In genomic region chr19:50949792-50950320, GRCh38 we compare ENCODE assay signal across 36 cellular contexts. TPM values are rescaled to one million over a fixed set of nuclear protein-coding genes. Genes with fewer than 3 reads are reported as not detected.
"Had no signal": no experiment of that assay in that cellular context is flagged by ENCODE, and none has a peak within 500 bp of the region (broad histone marks: within the 10 kb centered on the region; RNA-seq: fewer than 3 reads in every experiment).

No MANE protein-coding gene starts in this region.

- H3K36me3 ChIP-seq: Peyer's patch, SJSA1 had no signal

- H3K9me3 Mint-ChIP-seq: activated CD4-positive, alpha-beta memory T cell treated with anti-CD3 and anti-CD28 coated beads for 36 hours; activated CD4-positive, alpha-beta T cell treated with anti-CD3 and anti-CD28 coated beads, Interleukin-2, amount 10 ng/mL, durations not matched to agents 7 days and 5 days; activated naive CD4-positive, alpha-beta T cell treated with anti-CD3 and anti-CD28 coated beads, Interleukin-2, amount 10 ng/mL, durations not matched to agents 7 days and 5 days; activated naive CD8-positive, alpha-beta T cell treated with anti-CD3 and anti-CD28 coated beads, Interleukin-2, amount 50 U/mL, for 24 hours; T-helper 1 cell treated with Interleukin-12 subunit alpha and Interleukin-12 subunit beta and Interleukin-4 antibody, amounts not matched to agents 30 μg/mL and 1 μg/mL, for 36 hours; T-helper 2 cell treated with Interferon-gamma antibody and Interleukin-4, amounts not matched to agents 5 μg/mL and 100 μg/mL, for 36 hours had no signal

- H3K4me3 ChIP-seq: Peyer's patch, SJSA1 had no signal

- DNase-seq: activated CD4-positive, alpha-beta memory T cell treated with anti-CD3 and anti-CD28 coated beads for 36 hours; activated CD4-positive, alpha-beta T cell treated with anti-CD3 and anti-CD28 coated beads for 36 hours; activated CD4-positive, alpha-beta T cell treated with anti-CD3 and anti-CD28 coated beads, Interleukin-2, amount 10 ng/mL, durations not matched to agents 7 days and 5 days; activated CD8-positive, alpha-beta memory T cell treated with anti-CD3 and anti-CD28 coated beads for 24 hours; activated CD8-positive, alpha-beta memory T cell treated with anti-CD3 and anti-CD28 coated beads, Interleukin-2, amount 10 ng/mL, durations not matched to agents 7 days and 5 days; activated CD8-positive, alpha-beta memory T cell treated with anti-CD3 and anti-CD28 coated beads, Interleukin-2, amount 50 U/mL, for 48 hours; activated effector memory CD4-positive, alpha-beta T cell treated with Interleukin-2 at 50 U/mL for 16 hours; activated naive CD4-positive, alpha-beta T cell treated with anti-CD3 and anti-CD28 coated beads, Interleukin-2, amount 10 ng/mL, durations not matched to agents 7 days and 5 days; activated naive CD8-positive, alpha-beta T cell treated with anti-CD3 and anti-CD28 coated beads, Interleukin-2, amount 50 U/mL, for 24 hours; activated T-cell treated with anti-CD3 and anti-CD28 coated beads, Interleukin-2, amount 50 U/mL, for 48 hours; anterior cingulate cortex; central memory CD4-positive, alpha-beta T cell; NCI-H1092 treated with DMSO at 0.1 percent for 48 hours; NCI-H1417; NCI-H146; NCI-H187; NCI-H2029 treated with DMSO at 0.1 percent for 48 hours; NCI-H2107; NCI-H2171 treated with DMSO at 0.1 percent for 48 hours; NCI-H345; NCI-H510A; NCI-H526; NCI-H748 treated with DMSO at 0.1 percent for 48 hours; NK-92 treated with Interleukin-12 subunit alpha and Interleukin-12 subunit beta, amount 100 ng/mL, for 24 hours; PC-3; Peyer's patch; RPMI8226; SHP77 treated with DMSO at 0.1 percent for 48 hours; SK-N-SH had no signal

- H3K27me3 ChIP-seq: Peyer's patch had no signal

- H3K4me2 ChIP-seq: SK-N-SH had no signal

- H3K27ac Mint-ChIP-seq: activated CD4-positive, alpha-beta memory T cell treated with anti-CD3 and anti-CD28 coated beads for 36 hours; activated CD4-positive, alpha-beta T cell treated with anti-CD3 and anti-CD28 coated beads for 36 hours; activated CD4-positive, alpha-beta T cell treated with anti-CD3 and anti-CD28 coated beads, Interleukin-2, amount 10 ng/mL, durations not matched to agents 7 days and 5 days; activated CD8-positive, alpha-beta memory T cell treated with anti-CD3 and anti-CD28 coated beads, Interleukin-2, amount 10 ng/mL, durations not matched to agents 7 days and 5 days; activated naive CD4-positive, alpha-beta T cell treated with anti-CD3 and anti-CD28 coated beads, Interleukin-2, amount 10 ng/mL, durations not matched to agents 7 days and 5 days; activated naive CD8-positive, alpha-beta T cell; activated naive CD8-positive, alpha-beta T cell treated with anti-CD3 and anti-CD28 coated beads, Interleukin-2, amount 50 U/mL, for 24 hours; brain; T-helper 1 cell treated with Interleukin-12 subunit alpha and Interleukin-12 subunit beta and Interleukin-4 antibody, amounts not matched to agents 30 μg/mL and 1 μg/mL, for 36 hours; T-helper 2 cell treated with Interferon-gamma antibody and Interleukin-4, amounts not matched to agents 5 μg/mL and 100 μg/mL, for 36 hours had no signal

- H3K9ac ChIP-seq: SK-N-SH had no signal

- H3K4me3 Mint-ChIP-seq: activated CD4-positive, alpha-beta memory T cell treated with anti-CD3 and anti-CD28 coated beads for 36 hours; activated CD4-positive, alpha-beta T cell treated with anti-CD3 and anti-CD28 coated beads for 36 hours; activated CD4-positive, alpha-beta T cell treated with anti-CD3 and anti-CD28 coated beads, Interleukin-2, amount 10 ng/mL, durations not matched to agents 7 days and 5 days; activated CD8-positive, alpha-beta memory T cell treated with anti-CD3 and anti-CD28 coated beads, Interleukin-2, amount 10 ng/mL, durations not matched to agents 7 days and 5 days; activated naive CD4-positive, alpha-beta T cell treated with anti-CD3 and anti-CD28 coated beads, Interleukin-2, amount 10 ng/mL, durations not matched to agents 7 days and 5 days; activated naive CD8-positive, alpha-beta T cell; activated naive CD8-positive, alpha-beta T cell treated with anti-CD3 and anti-CD28 coated beads, Interleukin-2, amount 50 U/mL, for 24 hours; brain; T-helper 1 cell treated with Interleukin-12 subunit alpha and Interleukin-12 subunit beta and Interleukin-4 antibody, amounts not matched to agents 30 μg/mL and 1 μg/mL, for 36 hours; T-helper 2 cell treated with Interferon-gamma antibody and Interleukin-4, amounts not matched to agents 5 μg/mL and 100 μg/mL, for 36 hours had no signal

- H3K4me1 ChIP-seq: Peyer's patch, SJSA1 had no signal

- H3K9me3 ChIP-seq: Peyer's patch, SJSA1, SK-N-SH had no signal

- H3K36me3 Mint-ChIP-seq: activated CD4-positive, alpha-beta memory T cell treated with anti-CD3 and anti-CD28 coated beads for 36 hours; activated CD8-positive, alpha-beta memory T cell treated with anti-CD3 and anti-CD28 coated beads, Interleukin-2, amount 10 ng/mL, durations not matched to agents 7 days and 5 days; activated naive CD4-positive, alpha-beta T cell treated with anti-CD3 and anti-CD28 coated beads, Interleukin-2, amount 10 ng/mL, durations not matched to agents 7 days and 5 days; activated naive CD8-positive, alpha-beta T cell; brain had no signal

- ATAC-seq: activated CD4-positive, alpha-beta T cell treated with anti-CD3 and anti-CD28 coated beads for 36 hours; activated CD4-positive, CD25-positive, alpha-beta regulatory T cell treated with anti-CD3 and anti-CD28 coated beads, Interleukin-2, amount 50 U/mL, for 24 hours; activated CD8-positive, alpha-beta memory T cell treated with anti-CD3 and anti-CD28 coated beads, Interleukin-2, amount 10 ng/mL, durations not matched to agents 7 days and 5 days; activated naive CD8-positive, alpha-beta T cell treated with anti-CD3 and anti-CD28 coated beads, Interleukin-2, amount 50 U/mL, for 24 hours; PC-3 had no signal

- H3K27ac ChIP-seq: Peyer's patch, SJSA1 had no signal

- H3K4me1 Mint-ChIP-seq: activated CD4-positive, alpha-beta T cell treated with anti-CD3 and anti-CD28 coated beads for 36 hours; activated CD4-positive, alpha-beta T cell treated with anti-CD3 and anti-CD28 coated beads, Interleukin-2, amount 10 ng/mL, durations not matched to agents 7 days and 5 days; activated CD8-positive, alpha-beta memory T cell treated with anti-CD3 and anti-CD28 coated beads, Interleukin-2, amount 10 ng/mL, durations not matched to agents 7 days and 5 days; activated naive CD4-positive, alpha-beta T cell treated with anti-CD3 and anti-CD28 coated beads, Interleukin-2, amount 10 ng/mL, durations not matched to agents 7 days and 5 days; activated naive CD8-positive, alpha-beta T cell treated with anti-CD3 and anti-CD28 coated beads, Interleukin-2, amount 50 U/mL, for 24 hours; brain had no signal

RNA-seq across cellular contexts. Expression of gene KLK5, which starts 3.0 kb away (rescaled TPM):
- total RNA-seq: activated CD4-positive, alpha-beta memory T cell treated with anti-CD3 and anti-CD28 coated beads for 36 hours; activated CD4-positive, alpha-beta T cell treated with anti-CD3 and anti-CD28 coated beads for 36 hours; activated CD4-positive, alpha-beta T cell treated with anti-CD3 and anti-CD28 coated beads, Interleukin-2, amount 10 ng/mL, durations not matched to agents 7 days and 5 days; activated CD8-positive, alpha-beta memory T cell treated with anti-CD3 and anti-CD28 coated beads, Interleukin-2, amount 10 ng/mL, durations not matched to agents 7 days and 5 days; M059J; Peyer's patch; SJSA1 had no signal
- polyA plus RNA-seq: SK-N-SH had no signal

RNA-seq across cellular contexts. Expression of gene KLK6, which starts 19.5 kb away (rescaled TPM):
- total RNA-seq: activated CD4-positive, alpha-beta memory T cell treated with anti-CD3 and anti-CD28 coated beads for 36 hours; activated CD4-positive, alpha-beta T cell treated with anti-CD3 and anti-CD28 coated beads for 36 hours; activated CD4-positive, alpha-beta T cell treated with anti-CD3 and anti-CD28 coated beads, Interleukin-2, amount 10 ng/mL, durations not matched to agents 7 days and 5 days; activated CD8-positive, alpha-beta memory T cell treated with anti-CD3 and anti-CD28 coated beads, Interleukin-2, amount 10 ng/mL, durations not matched to agents 7 days and 5 days; Peyer's patch; SJSA1 had no signal
- polyA plus RNA-seq: SK-N-SH had no signal

RNA-seq across cellular contexts. Expression of gene KLK7, which starts 33.9 kb away (rescaled TPM):
- total RNA-seq: activated CD4-positive, alpha-beta memory T cell treated with anti-CD3 and anti-CD28 coated beads for 36 hours; activated CD4-positive, alpha-beta T cell treated with anti-CD3 and anti-CD28 coated beads for 36 hours; activated CD4-positive, alpha-beta T cell treated with anti-CD3 and anti-CD28 coated beads, Interleukin-2, amount 10 ng/mL, durations not matched to agents 7 days and 5 days; activated CD8-positive, alpha-beta memory T cell treated with anti-CD3 and anti-CD28 coated beads, Interleukin-2, amount 10 ng/mL, durations not matched to agents 7 days and 5 days; M059J; SJSA1 had no signal
- polyA plus RNA-seq: SK-N-SH had no signal

RNA-seq across cellular contexts. Expression of gene KLK4, which starts 38.7 kb away (rescaled TPM):
- total RNA-seq: activated CD4-positive, alpha-beta memory T cell treated with anti-CD3 and anti-CD28 coated beads for 36 hours; activated CD4-positive, alpha-beta T cell treated with anti-CD3 and anti-CD28 coated beads for 36 hours; activated CD4-positive, alpha-beta T cell treated with anti-CD3 and anti-CD28 coated beads, Interleukin-2, amount 10 ng/mL, durations not matched to agents 7 days and 5 days; activated CD8-positive, alpha-beta memory T cell treated with anti-CD3 and anti-CD28 coated beads, Interleukin-2, amount 10 ng/mL, durations not matched to agents 7 days and 5 days; M059J; PC-3; SJSA1 had no signal
- polyA plus RNA-seq: SK-N-SH had no signal

RNA-seq across cellular contexts. Expression of gene KLK8, which starts 51.5 kb away (rescaled TPM):
- total RNA-seq: activated CD4-positive, alpha-beta memory T cell treated with anti-CD3 and anti-CD28 coated beads for 36 hours; activated CD4-positive, alpha-beta T cell treated with anti-CD3 and anti-CD28 coated beads for 36 hours; activated CD4-positive, alpha-beta T cell treated with anti-CD3 and anti-CD28 coated beads, Interleukin-2, amount 10 ng/mL, durations not matched to agents 7 days and 5 days; activated CD8-positive, alpha-beta memory T cell treated with anti-CD3 and anti-CD28 coated beads, Interleukin-2, amount 10 ng/mL, durations not matched to agents 7 days and 5 days; M059J; Peyer's patch; SJSA1 had no signal
- polyA plus RNA-seq: SK-N-SH had no signal
